Comparison of ENCODE assay signal across 9 cellular contexts in the genomic region with DNA sequence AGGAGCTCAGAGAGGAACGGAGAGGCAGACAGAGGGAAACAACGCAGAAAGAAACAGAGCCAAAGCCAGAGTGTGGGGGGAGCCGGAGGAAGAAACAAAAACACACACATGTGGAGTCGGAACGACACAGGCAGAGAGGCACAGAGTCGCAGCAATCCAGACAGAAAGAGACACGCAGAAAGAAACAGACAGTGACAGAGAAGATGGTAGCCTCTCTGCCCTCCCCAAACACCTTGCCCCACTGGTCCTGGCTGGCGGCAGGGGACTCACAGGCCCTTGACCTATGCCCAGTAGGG. TPM values are rescaled to one million over a fixed set of nuclear protein-coding genes. Genes with fewer than 3 reads are reported as not detected.
DNase-seq lines count a peak whose midpoint lies in the region; ATAC-seq and TF ChIP-seq lines count a peak whose summit lies in the region.
"Had no signal": no experiment of that assay in that cellular context is flagged by ENCODE, and none has a peak within 500 bp of the region (broad histone marks: within the 10 kb centered on the region; RNA-seq: fewer than 3 reads in every experiment).

No MANE protein-coding gene starts in this region.

- H3K27me3 ChIP-seq in hepatocyte (no peaks in the 10 kb centered on the region), testis (no peaks in the 10 kb centered on the region)
- H3K27me3 ChIP-seq: SJCRH30 had no signal

- DNase-seq in activated CD8-positive, alpha-beta memory T cell treated with anti-CD3 and anti-CD28 coated beads, Interleukin-2, amount 10 ng/mL, durations not matched to agents 7 days and 5 days, result no peak
- DNase-seq in activated CD8-positive, alpha-beta memory T cell treated with anti-CD3 and anti-CD28 coated beads, Interleukin-2, amount 50 U/mL, for 4 hours, result no peak
- DNase-seq in activated CD8-positive, alpha-beta T cell treated with anti-CD3 and anti-CD28 coated beads for 36 hours, result no peak
- DNase-seq in hepatocyte (ENCODE audit: low spot score) (no peak), testis (peak; percentile 47), activated gamma-delta T cell (lab: John Stamatoyannopoulos, UW) (no peak), DMS 273 treated with DMSO at 0.1 percent for 48 hours (lab: John Stamatoyannopoulos, UW) (no peak)

- no peak for TF ChIP-seq POLR2A in testis (IDR thresholded peaks at IDR 0.05)

- H3K36me3 ChIP-seq in hepatocyte (replicated peaks; ENCODE audit: insufficient read depth, low read depth) (no peaks in the 10 kb centered on the region), testis (ENCODE audit: low read depth, missing control alignments) (no peaks in the 10 kb centered on the region)

- H3K9me2 ChIP-seq in hepatocyte (replicated peaks; ENCODE audit: insufficient read depth), result no peaks in the 10 kb centered on the region

- H3K9me3 Mint-ChIP-seq in activated CD8-positive, alpha-beta memory T cell treated with anti-CD3 and anti-CD28 coated beads, Interleukin-2, amount 10 ng/mL, durations not matched to agents 7 days and 5 days (ENCODE audit: low read depth), result no peaks in the 10 kb centered on the region
- H3K9me3 Mint-ChIP-seq in activated CD8-positive, alpha-beta T cell treated with anti-CD3 and anti-CD28 coated beads for 36 hours, result no peaks in the 10 kb centered on the region

- H3K4me2 ChIP-seq in hepatocyte, result peak overlapping the region; percentile 99

- peak overlapping the region; percentile 36 for H3K4me3 Mint-ChIP-seq in activated CD8-positive, alpha-beta memory T cell treated with anti-CD3 and anti-CD28 coated beads, Interleukin-2, amount 10 ng/mL, durations not matched to agents 7 days and 5 days
- peak overlapping the region; percentile 92 for H3K4me3 Mint-ChIP-seq in activated CD8-positive, alpha-beta T cell treated with anti-CD3 and anti-CD28 coated beads for 36 hours

- 84% methylated on average over 6 of the region's 8 CpGs for WGBS in hepatocyte (ENCODE audit: low lambda C conversion rate, missing lambda C conversion rate)
- WGBS in testis, 2 donors, result 21 to 39% methylated on average over 8 of the region's 8 CpGs

- H3K27me3 Mint-ChIP-seq in activated CD8-positive, alpha-beta memory T cell treated with anti-CD3 and anti-CD28 coated beads, Interleukin-2, amount 10 ng/mL, durations not matched to agents 7 days and 5 days, result no peaks in the 10 kb centered on the region
- H3K27me3 Mint-ChIP-seq in activated CD8-positive, alpha-beta T cell treated with anti-CD3 and anti-CD28 coated beads for 36 hours, result no peaks in the 10 kb centered on the region

- H3K4me3 ChIP-seq in hepatocyte (no peak overlapping the region), testis (peak overlapping the region; percentile 93 to 95)
- H3K4me3 ChIP-seq: SJCRH30 had no signal

- peaks cover 23% of the 10 kb centered on the region for H3K4me1 Mint-ChIP-seq in activated CD8-positive, alpha-beta memory T cell treated with anti-CD3 and anti-CD28 coated beads, Interleukin-2, amount 10 ng/mL, durations not matched to agents 7 days and 5 days
- H3K4me1 Mint-ChIP-seq in activated CD8-positive, alpha-beta T cell treated with anti-CD3 and anti-CD28 coated beads for 36 hours (ENCODE audit: low read depth), result peaks cover 28% of the 10 kb centered on the region

- no peak for ATAC-seq in activated CD8-positive, alpha-beta memory T cell treated with anti-CD3 and anti-CD28 coated beads, Interleukin-2, amount 10 ng/mL, durations not matched to agents 7 days and 5 days
- ATAC-seq in activated CD8-positive, alpha-beta T cell treated with anti-CD3 and anti-CD28 coated beads for 36 hours, result no peak
- no peak for ATAC-seq in HG02840 (IDR thresholded peaks at IDR 0.05; ENCODE audit: low FRiP score, unreplicated experiment)

- CTCF ChIA-PET in activated CD8-positive, alpha-beta memory T cell treated with anti-CD3 and anti-CD28 coated beads, Interleukin-2, amount 10 ng/mL, durations not matched to agents 7 days and 5 days (lab: Charles Lee), result interaction anchor here (0.8 to 1.5 kb wide), 11 partner anchors 12 to 373 kb away, joined by 3 to 9 read pairs (median 4); a partner anchor contains a TSS
- CTCF ChIA-PET in activated CD8-positive, alpha-beta T cell treated with anti-CD3 and anti-CD28 coated beads for 36 hours (lab: Charles Lee), result interaction anchor here (0.6 to 1.4 kb wide), 6 partner anchors 9 to 283 kb away, joined by 3 to 4 read pairs (median 3); no protein-coding TSS in a partner anchor

- POLR2A ChIA-PET in activated CD8-positive, alpha-beta T cell treated with anti-CD3 and anti-CD28 coated beads for 36 hours (lab: Charles Lee), result interaction anchor here (0.6 to 1.6 kb wide), 10 partner anchors 8 to 337 kb away, joined by 3 to 7 read pairs (median 4); a partner anchor contains a TSS

- peaks cover 20% of the 10 kb centered on the region for H3K79me2 ChIP-seq in hepatocyte

- H3K27ac ChIP-seq in hepatocyte (peak overlapping the region; percentile 66), testis (peak overlapping the region; percentile 87 to 91)
- H3K27ac ChIP-seq: SJCRH30 had no signal

- intact Hi-C loops in activated CD8-positive, alpha-beta T cell treated with anti-CD3 and anti-CD28 coated beads for 36 hours (cut with micrococcal nuclease), result no loop called here
- intact Hi-C loops in testis (cut with DNase I; ENCODE audit: low total_unique reads), result no loop called here

- peaks cover 24% of the 10 kb centered on the region for H4K20me1 ChIP-seq in hepatocyte (ENCODE audit: insufficient read depth, poor library complexity, severe bottlenecking)

- no peak for TF ChIP-seq CTCF in activated CD8-positive, alpha-beta T cell treated with anti-CD3 and anti-CD28 coated beads for 36 hours (IDR thresholded peaks at IDR 0.05)
- TF ChIP-seq CTCF in hepatocyte (IDR thresholded peaks at IDR 0.05; ENCODE audit: poor library complexity) (no peak), testis (IDR thresholded peaks at IDR 0.05) (no peak)

- H3K27ac Mint-ChIP-seq in activated CD8-positive, alpha-beta memory T cell treated with anti-CD3 and anti-CD28 coated beads, Interleukin-2, amount 10 ng/mL, durations not matched to agents 7 days and 5 days, result peak overlapping the region; percentile 17
- no peak overlapping the region for H3K27ac Mint-ChIP-seq in activated CD8-positive, alpha-beta T cell treated with anti-CD3 and anti-CD28 coated beads for 36 hours

- H3K9me3 ChIP-seq in hepatocyte (ENCODE audit: low read depth) (no peaks in the 10 kb centered on the region), testis (no peaks in the 10 kb centered on the region)
- H3K9me3 ChIP-seq: SJCRH30 had no signal

- peaks cover 30% of the 10 kb centered on the region for H3K4me1 ChIP-seq in hepatocyte (ENCODE audit: insufficient read depth)
- peaks cover 43% of the 10 kb centered on the region for H3K4me1 ChIP-seq in testis

- H3K36me3 Mint-ChIP-seq in activated CD8-positive, alpha-beta memory T cell treated with anti-CD3 and anti-CD28 coated beads, Interleukin-2, amount 10 ng/mL, durations not matched to agents 7 days and 5 days, result peaks cover 28% of the 10 kb centered on the region
- H3K36me3 Mint-ChIP-seq in activated CD8-positive, alpha-beta T cell treated with anti-CD3 and anti-CD28 coated beads for 36 hours (ENCODE audit: low read depth), result peaks cover 42% of the 10 kb centered on the region

- no peak overlapping the region for H2AFZ ChIP-seq in hepatocyte

RNA-seq across cellular contexts. Expression of a gene that starts 1.7 kb away (rescaled TPM):
- 10 to 100 TPM; 33.4 to 43.0 TPM for total RNA-seq in activated CD8-positive, alpha-beta memory T cell treated with anti-CD3 and anti-CD28 coated beads, Interleukin-2, amount 10 ng/mL, durations not matched to agents 7 days and 5 days
- total RNA-seq in activated CD8-positive, alpha-beta T cell treated with anti-CD3 and anti-CD28 coated beads for 36 hours, result 10 to 100 TPM; 69.7 to 73.8 TPM
- total RNA-seq in hepatocyte, result 19.9 and 23.4 TPM in 2 replicates
- 21.0 and 22.9 TPM in 2 replicates for polyA plus RNA-seq in hepatocyte
- 10 to 100 TPM; 69.4 to 81.3 TPM for total RNA-seq in testis
- 30.1 TPM for polyA plus RNA-seq in testis (ENCODE audit: insufficient read depth, low read depth, low replicate concordance)

RNA-seq across cellular contexts. Expression of a gene that starts 21.3 kb away (rescaled TPM):
- total RNA-seq in activated CD8-positive, alpha-beta memory T cell treated with anti-CD3 and anti-CD28 coated beads, Interleukin-2, amount 10 ng/mL, durations not matched to agents 7 days and 5 days, result 10 to 100 TPM; 20.9 to 24.0 TPM
- total RNA-seq in activated CD8-positive, alpha-beta T cell treated with anti-CD3 and anti-CD28 coated beads for 36 hours, result 10 to 100 TPM; 15.8 to 17.8 TPM
- total RNA-seq in hepatocyte (1.6 and 1.8 TPM in 2 replicates), testis (10 to 100 TPM; 14.3 to 17.5 TPM)
- polyA plus RNA-seq in hepatocyte (1.9 TPM in 2 replicates), testis (ENCODE audit: insufficient read depth, low read depth, low replicate concordance) (13.5 TPM)

RNA-seq across cellular contexts. Expression of a gene that starts 33.0 kb away (rescaled TPM):
- 10 to 100 TPM; 65.3 to 69.7 TPM for total RNA-seq in activated CD8-positive, alpha-beta memory T cell treated with anti-CD3 and anti-CD28 coated beads, Interleukin-2, amount 10 ng/mL, durations not matched to agents 7 days and 5 days
- total RNA-seq in activated CD8-positive, alpha-beta T cell treated with anti-CD3 and anti-CD28 coated beads for 36 hours, result 10 to 100 TPM; 47.7 to 48.0 TPM
- 99.3 and 112 TPM in 2 replicates for total RNA-seq in hepatocyte
- polyA plus RNA-seq in hepatocyte, result 155 and 169 TPM in 2 replicates
- total RNA-seq in testis, result 100 to 1,000 TPM; 114 to 148 TPM
- polyA plus RNA-seq in testis (ENCODE audit: insufficient read depth, low read depth, low replicate concordance), result 113 TPM

RNA-seq across cellular contexts. Expression of a gene that starts 48.7 kb away (rescaled TPM):
- 10 to 100 TPM; 44.9 to 59.0 TPM for total RNA-seq in activated CD8-positive, alpha-beta memory T cell treated with anti-CD3 and anti-CD28 coated beads, Interleukin-2, amount 10 ng/mL, durations not matched to agents 7 days and 5 days
- 10 to 100 TPM; 41.3 to 45.0 TPM for total RNA-seq in activated CD8-positive, alpha-beta T cell treated with anti-CD3 and anti-CD28 coated beads for 36 hours
- total RNA-seq in hepatocyte, result 42.0 and 56.6 TPM in 2 replicates
- 53.7 and 60.9 TPM in 2 replicates for polyA plus RNA-seq in hepatocyte
- 10 to 100 TPM; 24.6 to 32.9 TPM for total RNA-seq in testis
- polyA plus RNA-seq in testis (ENCODE audit: insufficient read depth, low read depth, low replicate concordance), result 12.3 TPM
